8 cellular contexts compared by ENCODE assay signal in genomic region chr12:116880817-116881324, GRCh38. TPM values are rescaled to one million over a fixed set of nuclear protein-coding genes. Genes with fewer than 3 reads are reported as not detected.
DNase-seq lines count a peak whose midpoint lies in the region; ATAC-seq and TF ChIP-seq lines count a peak whose summit lies in the region.

No MANE protein-coding gene starts in this region.

- no peak for TF ChIP-seq CTCF in Calu3 (IDR thresholded peaks at IDR 0.05; ENCODE audit: unreplicated experiment)
- TF ChIP-seq CTCF in NB4 (IDR thresholded peaks at IDR 0.05; ENCODE audit: low read depth, low read length) = no peak
- no peak for TF ChIP-seq CTCF in WTC11 (IDR thresholded peaks at IDR 0.05)
- TF ChIP-seq CTCF in nephron progenitor cell (IDR thresholded peaks at IDR 0.05) = no peak

- H3K4me1 Mint-ChIP-seq in Calu3 (ENCODE audit: low read depth, unreplicated experiment) (peaks cover 30% of the 10 kb centered on the region), WTC11 (peaks cover 37% of the 10 kb centered on the region), nephron progenitor cell (peaks cover 49% of the 10 kb centered on the region)

- H3K27ac Mint-ChIP-seq in Calu3 (ENCODE audit: unreplicated experiment) (no peak overlapping the region), WTC11 (peak overlapping the region; percentile 57; the same call in 1 of the 2 replicates), nephron progenitor cell (no peak overlapping the region)

- no peak overlapping the region for H3K4me3 ChIP-seq in NB4 (ENCODE audit: low read depth, low read length)

- H3K4me3 Mint-ChIP-seq in Calu3 (ENCODE audit: low read depth, unreplicated experiment) (peak overlapping the region; percentile 65), WTC11 (peak overlapping the region; percentile 94), nephron progenitor cell (peak overlapping the region; percentile 89)

- CTCF ChIA-PET in Calu3 (lab: Charles Lee) (interaction anchor here (0.5 to 1.5 kb wide), 2 partner anchors 9 to 1948 kb away, joined by 5 to 7 read pairs; no protein-coding TSS in a partner anchor), WTC11 (lab: Charles Lee) (interaction anchor here (0.8 to 4.5 kb wide), 5 partner anchors 18 to 238 kb away, joined by 3 to 46 read pairs (median 4); no protein-coding TSS in a partner anchor)

- H3K27me3 Mint-ChIP-seq in Calu3 (ENCODE audit: unreplicated experiment) (peaks cover 84% of the 10 kb centered on the region), WTC11 (ENCODE audit: low read depth) (peaks cover 87% of the 10 kb centered on the region), nephron progenitor cell (ENCODE audit: low read depth, poor library complexity) (peaks cover 95% of the 10 kb centered on the region)

- H3K9me3 Mint-ChIP-seq in Calu3 (ENCODE audit: low read depth, unreplicated experiment) (no peaks in the 10 kb centered on the region), WTC11 (no peaks in the 10 kb centered on the region), nephron progenitor cell (no peaks in the 10 kb centered on the region)

- intact Hi-C loops in Calu3 (cut with micrococcal nuclease; ENCODE audit: unreplicated experiment) = loop anchor here (10.0 kb wide), 1 partner anchor 146 kb away; the partner anchor contains the start of genes RNFT2 and SPRING1

- DNase-seq in Calu3 (peak; percentile 61), NB4 (ENCODE audit: low read depth) (peak; percentile 44), WTC11 (ENCODE audit: low spot score) (peak; percentile 71), nephron progenitor cell (peak; percentile 74), H4 (ENCODE audit: low spot score) (no peak)

- H3K36me3 Mint-ChIP-seq in Calu3 (ENCODE audit: insufficient read depth, unreplicated experiment) (peaks cover 11% of the 10 kb centered on the region), WTC11 (no peaks in the 10 kb centered on the region), nephron progenitor cell (ENCODE audit: low read depth) (no peaks in the 10 kb centered on the region)

- TF ChIP-seq POLR2A in NB4 (IDR thresholded peaks at IDR 0.05; ENCODE audit: extremely low read depth, insufficient read length) = no peak

- BruUV-seq in Calu3 (replicated peaks; lab: Mats Ljungman, UMichigan) = no TSS peak

- POLR2A ChIA-PET in WTC11 (lab: Charles Lee) = no interaction called here

- peak; percentile 51 for ATAC-seq in GM21367 (IDR thresholded peaks at IDR 0.05; ENCODE audit: unreplicated experiment)
- peak; percentile 41 for ATAC-seq in WTC11
- peak; percentile 49 for ATAC-seq in esophagus mucosa
- no peak for ATAC-seq in GM21576 (IDR thresholded peaks at IDR 0.05; ENCODE audit: unreplicated experiment)

TF ChIP-seq in WTC11, 78 proteins besides CTCF, POLR2A, EP300 and RAD21:
- TF ChIP-seq ERG (CRISPR knock-in tag; IDR thresholded peaks at IDR 0.05) (no peak), GRHL2 (CRISPR knock-in tag; IDR thresholded peaks at IDR 0.05; ENCODE audit: insufficient replicate concordance, severe bottlenecking) (no peak), CREM (CRISPR knock-in tag; IDR thresholded peaks at IDR 0.05) (peak; percentile 34; the same call in 1 of the 2 replicates), KAT7 (CRISPR knock-in tag; IDR thresholded peaks at IDR 0.05; ENCODE audit: borderline replicate concordance) (peak; percentile 77; the same call in 1 of the 2 replicates), NFYB (CRISPR knock-in tag; conservative IDR thresholded peaks at IDR 0.05; ENCODE audit: low read depth) (no peak), FOXP4 (CRISPR knock-in tag; IDR thresholded peaks at IDR 0.05) (peak; percentile 20; the same call in 1 of the 2 replicates), FOXK1 (CRISPR knock-in tag; IDR thresholded peaks at IDR 0.05) (no peak), USF2 (CRISPR knock-in tag; IDR thresholded peaks at IDR 0.05) (peak; percentile 78), E2F1 (CRISPR knock-in tag; IDR thresholded peaks at IDR 0.05) (no peak), RORB (CRISPR knock-in tag; IDR thresholded peaks at IDR 0.05) (no peak), ZNF423 (CRISPR knock-in tag; IDR thresholded peaks at IDR 0.05) (peak; percentile 97), HMGXB4 (CRISPR knock-in tag; IDR thresholded peaks at IDR 0.05) (0 out of 2 replicates have a peak, but pooled peaks have one; percentile 30)

RNA-seq across cellular contexts. Expression of gene HRK, which starts 0.4 kb away (rescaled TPM):
- 0.12 TPM in 1 of 2 replicates, not detected in the other for total RNA-seq in Calu3 (2022)
- 1.4 to 3.5 TPM (median 1.6 TPM) in 3 replicates for total RNA-seq in WTC11 (2021)
- 1.5 TPM for total RNA-seq in esophagus mucosa
- total RNA-seq in H4 (2014; rRNA removed; shearing (Covaris generic)) = 0.12 TPM in 1 of 2 replicates, not detected in the other

RNA-seq across cellular contexts. Expression of gene FBXW8, which starts 29.9 kb away (rescaled TPM):
- total RNA-seq in Calu3 (2022) = 18.1 and 18.2 TPM in 2 replicates
- total RNA-seq in WTC11 (2021) = 15.6 to 18.5 TPM (median 18.0 TPM) in 3 replicates
- 8.0 TPM for total RNA-seq in esophagus mucosa
- 9.8 and 9.9 TPM in 2 replicates for total RNA-seq in H4 (2014; rRNA removed; shearing (Covaris generic))
